Comparison of ENCODE assay signal across 22 cellular contexts in the genomic region with DNA sequence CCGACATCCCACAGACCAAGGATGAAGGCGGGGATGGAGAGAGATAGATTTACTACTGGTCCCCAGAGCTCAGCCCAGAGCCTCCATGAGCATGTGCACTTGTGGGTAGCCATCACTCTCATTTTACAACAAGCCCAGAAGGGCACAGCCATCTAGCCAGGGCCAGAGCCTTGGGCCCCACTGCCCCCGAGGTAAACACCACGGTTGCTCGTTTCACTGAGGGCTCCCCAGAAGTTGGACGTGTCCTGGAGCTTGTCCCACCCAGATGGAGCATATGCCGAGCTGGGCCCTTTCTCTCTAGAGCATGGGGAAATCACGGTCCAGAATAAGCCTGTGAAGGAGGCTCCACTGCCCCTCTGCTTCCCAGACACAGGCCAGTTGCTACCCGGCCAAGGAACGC. TPM values are rescaled to one million over a fixed set of nuclear protein-coding genes. Genes with fewer than 3 reads are reported as not detected.
A peak's percentile ranks its signal among the peaks of the same experiment; 100 is the strongest.
DNase-seq lines count a peak whose midpoint lies in the region; ATAC-seq and TF ChIP-seq lines count a peak whose summit lies in the region.
"Had no signal": no experiment of that assay in that cellular context is flagged by ENCODE, and none has a peak within 500 bp of the region (broad histone marks: within the 10 kb centered on the region; RNA-seq: fewer than 3 reads in every experiment).

No MANE protein-coding gene starts in this region.

- peaks cover 2% of the 10 kb centered on the region for H3K4me1 ChIP-seq in osteoblast (ENCODE audit: insufficient read depth, low read length)
- H3K4me1 ChIP-seq: A549, Caco-2 had no signal

- H3K4me2 ChIP-seq in osteoblast (ENCODE audit: insufficient read depth, low read length) = no peak overlapping the region
- H3K4me2 ChIP-seq: A549 had no signal

- peaks cover 5% of the 10 kb centered on the region for H4K20me1 ChIP-seq in osteoblast (ENCODE audit: insufficient read depth, low read length)

- H3K4me3 ChIP-seq in osteoblast (ENCODE audit: insufficient read depth, low read length) = no peak overlapping the region
- H3K4me3 ChIP-seq: A549, GM12878, GM23248 had no signal

- no peak for TF ChIP-seq CTCF in osteoblast (IDR thresholded peaks at IDR 0.05; ENCODE audit: extremely low read depth, low read depth, low read length)

- H3K27me3 ChIP-seq in osteoblast (ENCODE audit: insufficient read depth, low read length) = no peaks in the 10 kb centered on the region

- peaks cover 27% of the 10 kb centered on the region for H3K36me3 ChIP-seq in osteoblast (ENCODE audit: insufficient read depth, low read length)

- no peak overlapping the region for H2AFZ ChIP-seq in osteoblast (ENCODE audit: low read length)
- H2AFZ ChIP-seq: GM23248 had no signal

- intact Hi-C loops in sciatic nerve (cut with DNase I) = no loop called here

- H3K9me3 ChIP-seq in osteoblast (ENCODE audit: low read depth, low read length) = no peaks in the 10 kb centered on the region
- H3K9me3 ChIP-seq: A549, Caco-2 had no signal

- H3K79me2 ChIP-seq in osteoblast (ENCODE audit: insufficient read depth, low read length) = no peaks in the 10 kb centered on the region

- H3K27ac ChIP-seq in osteoblast (ENCODE audit: low read depth, low read length) = no peak overlapping the region
- H3K27ac ChIP-seq: A549, GM23248 had no signal

- DNase-seq in AG20443 (ENCODE audit: low spot score) (peak; percentile 1), D341Med (ENCODE audit: low spot score) (peak; percentile 3), iPS-NIHi11 (ENCODE audit: low spot score) (peak; percentile 1), osteoblast (ENCODE audit: insufficient read length, low spot score, missing footprints) (peak; percentile 18), NCI-H1105 (lab: John Stamatoyannopoulos, UW) (no peak), sciatic nerve (ENCODE audit: low spot score) (no peak), RKO (ENCODE audit: low spot score) (no peak)
- DNase-seq: 8988T; ACHN; C1 segment of cervical spinal cord; Caco-2; CD4-positive, CD25-positive, alpha-beta regulatory T cell; CD8-positive, alpha-beta T cell; DMS 273 treated with DMSO at 0.1 percent for 48 hours; DMS79; EL; GDM1; GM23248; H7; HCEC 1CT had no signal

- no peak for ATAC-seq in sciatic nerve
- ATAC-seq: A549; CD8-positive, alpha-beta T cell; GM12878 had no signal

RNA-seq across cellular contexts. Expression of a gene that starts 9.0 kb away (rescaled TPM):
- total RNA-seq in osteoblast = 25.3 and 32.1 TPM in 2 replicates
- 51.6 TPM for total RNA-seq in sciatic nerve

RNA-seq across cellular contexts. Expression of a gene that starts 44.4 kb away (rescaled TPM):
- total RNA-seq in osteoblast (23.9 and 27.7 TPM in 2 replicates), sciatic nerve (22.6 TPM)

RNA-seq across cellular contexts. Expression of a gene that starts 44.6 kb away (rescaled TPM):
- 32.7 and 36.6 TPM in 2 replicates for total RNA-seq in osteoblast
- total RNA-seq in sciatic nerve = 74.9 TPM

Comparison
In these comparisons a context has a peak if more than half of its experiments do, and no peak if none do; other contexts are left out.
1. DNase-seq: peak in AG20443 (single experiment), D341Med (single experiment), iPS-NIHi11 (single experiment) and osteoblast (single experiment); none in NCI-H1105 (single experiment), sciatic nerve (single experiment) and RKO (single experiment).